In the genomic region with DNA sequence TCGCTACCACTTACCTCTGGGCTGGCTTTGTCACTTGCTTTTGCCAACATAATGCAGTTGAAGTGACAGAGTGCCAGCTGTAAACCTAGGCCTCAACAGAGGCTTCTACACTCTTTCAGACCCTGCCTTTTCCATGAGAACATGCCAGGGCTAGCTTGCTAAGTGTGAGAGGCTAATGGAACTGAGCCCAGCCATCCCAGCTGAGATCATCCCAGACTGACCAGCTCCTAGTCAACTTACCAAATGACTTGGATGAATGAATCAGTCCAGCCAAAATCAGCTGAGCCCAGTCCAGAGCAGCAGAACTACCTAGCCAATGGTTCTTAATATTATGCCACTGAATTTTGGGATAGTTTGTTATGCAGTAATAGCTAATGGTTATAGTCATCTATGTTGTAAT, we compare ENCODE assay signal across 1 cellular context.
TF ChIP-seq lines count a peak whose summit lies in the region.

No MANE protein-coding gene starts in this region.

TF ChIP-seq in GM23338, 12 proteins besides CTCF, POLR2A, EP300 and RAD21 (continued from another document):
- TF ChIP-seq, protein P1, sequence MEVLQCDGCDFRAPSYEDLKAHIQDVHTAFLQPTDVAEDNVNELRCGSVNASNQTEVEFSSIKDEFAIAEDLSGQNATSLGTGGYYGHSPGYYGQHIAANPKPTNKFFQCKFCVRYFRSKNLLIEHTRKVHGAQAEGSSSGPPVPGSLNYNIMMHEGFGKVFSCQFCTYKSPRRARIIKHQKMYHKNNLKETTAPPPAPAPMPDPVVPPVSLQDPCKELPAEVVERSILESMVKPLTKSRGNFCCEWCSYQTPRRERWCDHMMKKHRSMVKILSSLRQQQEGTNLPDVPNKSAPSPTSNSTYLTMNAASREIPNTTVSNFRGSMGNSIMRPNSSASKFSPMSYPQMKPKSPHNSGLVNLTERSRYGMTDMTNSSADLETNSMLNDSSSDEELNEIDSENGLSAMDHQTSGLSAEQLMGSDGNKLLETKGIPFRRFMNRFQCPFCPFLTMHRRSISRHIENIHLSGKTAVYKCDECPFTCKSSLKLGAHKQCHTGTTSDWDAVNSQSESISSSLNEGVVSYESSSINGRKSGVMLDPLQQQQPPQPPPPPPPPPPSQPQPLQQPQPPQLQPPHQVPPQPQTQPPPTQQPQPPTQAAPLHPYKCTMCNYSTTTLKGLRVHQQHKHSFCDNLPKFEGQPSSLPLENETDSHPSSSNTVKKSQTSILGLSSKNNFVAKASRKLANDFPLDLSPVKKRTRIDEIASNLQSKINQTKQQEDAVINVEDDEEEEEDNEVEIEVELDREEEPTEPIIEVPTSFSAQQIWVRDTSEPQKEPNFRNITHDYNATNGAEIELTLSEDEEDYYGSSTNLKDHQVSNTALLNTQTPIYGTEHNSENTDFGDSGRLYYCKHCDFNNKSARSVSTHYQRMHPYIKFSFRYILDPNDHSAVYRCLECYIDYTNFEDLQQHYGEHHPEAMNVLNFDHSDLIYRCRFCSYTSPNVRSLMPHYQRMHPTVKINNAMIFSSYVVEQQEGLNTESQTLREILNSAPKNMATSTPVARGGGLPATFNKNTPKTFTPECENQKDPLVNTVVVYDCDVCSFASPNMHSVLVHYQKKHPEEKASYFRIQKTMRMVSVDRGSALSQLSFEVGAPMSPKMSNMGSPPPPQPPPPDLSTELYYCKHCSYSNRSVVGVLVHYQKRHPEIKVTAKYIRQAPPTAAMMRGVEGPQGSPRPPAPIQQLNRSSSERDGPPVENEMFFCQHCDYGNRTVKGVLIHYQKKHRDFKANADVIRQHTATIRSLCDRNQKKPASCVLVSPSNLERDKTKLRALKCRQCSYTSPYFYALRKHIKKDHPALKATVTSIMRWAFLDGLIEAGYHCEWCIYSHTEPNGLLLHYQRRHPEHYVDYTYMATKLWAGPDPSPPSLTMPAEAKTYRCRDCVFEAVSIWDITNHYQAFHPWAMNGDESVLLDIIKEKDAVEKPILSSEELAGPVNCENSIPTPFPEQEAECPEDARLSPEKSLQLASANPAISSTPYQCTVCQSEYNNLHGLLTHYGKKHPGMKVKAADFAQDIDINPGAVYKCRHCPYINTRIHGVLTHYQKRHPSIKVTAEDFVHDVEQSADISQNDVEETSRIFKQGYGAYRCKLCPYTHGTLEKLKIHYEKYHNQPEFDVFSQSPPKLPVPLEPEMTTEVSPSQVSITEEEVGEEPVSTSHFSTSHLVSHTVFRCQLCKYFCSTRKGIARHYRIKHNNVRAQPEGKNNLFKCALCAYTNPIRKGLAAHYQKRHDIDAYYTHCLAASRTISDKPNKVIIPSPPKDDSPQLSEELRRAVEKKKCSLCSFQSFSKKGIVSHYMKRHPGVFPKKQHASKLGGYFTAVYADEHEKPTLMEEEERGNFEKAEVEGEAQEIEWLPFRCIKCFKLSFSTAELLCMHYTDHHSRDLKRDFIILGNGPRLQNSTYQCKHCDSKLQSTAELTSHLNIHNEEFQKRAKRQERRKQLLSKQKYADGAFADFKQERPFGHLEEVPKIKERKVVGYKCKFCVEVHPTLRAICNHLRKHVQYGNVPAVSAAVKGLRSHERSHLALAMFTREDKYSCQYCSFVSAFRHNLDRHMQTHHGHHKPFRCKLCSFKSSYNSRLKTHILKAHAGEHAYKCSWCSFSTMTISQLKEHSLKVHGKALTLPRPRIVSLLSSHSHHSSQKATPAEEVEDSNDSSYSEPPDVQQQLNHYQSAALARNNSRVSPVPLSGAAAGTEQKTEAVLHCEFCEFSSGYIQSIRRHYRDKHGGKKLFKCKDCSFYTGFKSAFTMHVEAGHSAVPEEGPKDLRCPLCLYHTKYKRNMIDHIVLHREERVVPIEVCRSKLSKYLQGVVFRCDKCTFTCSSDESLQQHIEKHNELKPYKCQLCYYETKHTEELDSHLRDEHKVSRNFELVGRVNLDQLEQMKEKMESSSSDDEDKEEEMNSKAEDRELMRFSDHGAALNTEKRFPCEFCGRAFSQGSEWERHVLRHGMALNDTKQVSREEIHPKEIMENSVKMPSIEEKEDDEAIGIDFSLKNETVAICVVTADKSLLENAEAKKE (CRISPR knock-in tag; IDR thresholded peaks at IDR 0.05), result no peak
- TF ChIP-seq, protein P2, sequence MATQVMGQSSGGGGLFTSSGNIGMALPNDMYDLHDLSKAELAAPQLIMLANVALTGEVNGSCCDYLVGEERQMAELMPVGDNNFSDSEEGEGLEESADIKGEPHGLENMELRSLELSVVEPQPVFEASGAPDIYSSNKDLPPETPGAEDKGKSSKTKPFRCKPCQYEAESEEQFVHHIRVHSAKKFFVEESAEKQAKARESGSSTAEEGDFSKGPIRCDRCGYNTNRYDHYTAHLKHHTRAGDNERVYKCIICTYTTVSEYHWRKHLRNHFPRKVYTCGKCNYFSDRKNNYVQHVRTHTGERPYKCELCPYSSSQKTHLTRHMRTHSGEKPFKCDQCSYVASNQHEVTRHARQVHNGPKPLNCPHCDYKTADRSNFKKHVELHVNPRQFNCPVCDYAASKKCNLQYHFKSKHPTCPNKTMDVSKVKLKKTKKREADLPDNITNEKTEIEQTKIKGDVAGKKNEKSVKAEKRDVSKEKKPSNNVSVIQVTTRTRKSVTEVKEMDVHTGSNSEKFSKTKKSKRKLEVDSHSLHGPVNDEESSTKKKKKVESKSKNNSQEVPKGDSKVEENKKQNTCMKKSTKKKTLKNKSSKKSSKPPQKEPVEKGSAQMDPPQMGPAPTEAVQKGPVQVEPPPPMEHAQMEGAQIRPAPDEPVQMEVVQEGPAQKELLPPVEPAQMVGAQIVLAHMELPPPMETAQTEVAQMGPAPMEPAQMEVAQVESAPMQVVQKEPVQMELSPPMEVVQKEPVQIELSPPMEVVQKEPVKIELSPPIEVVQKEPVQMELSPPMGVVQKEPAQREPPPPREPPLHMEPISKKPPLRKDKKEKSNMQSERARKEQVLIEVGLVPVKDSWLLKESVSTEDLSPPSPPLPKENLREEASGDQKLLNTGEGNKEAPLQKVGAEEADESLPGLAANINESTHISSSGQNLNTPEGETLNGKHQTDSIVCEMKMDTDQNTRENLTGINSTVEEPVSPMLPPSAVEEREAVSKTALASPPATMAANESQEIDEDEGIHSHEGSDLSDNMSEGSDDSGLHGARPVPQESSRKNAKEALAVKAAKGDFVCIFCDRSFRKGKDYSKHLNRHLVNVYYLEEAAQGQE (IDR thresholded peaks at IDR 0.05; ENCODE audit: unreplicated experiment), result no peak
- TF ChIP-seq EZH2phosphoT487 (IDR thresholded peaks at IDR 0.05; ENCODE audit: unreplicated experiment) (no peak), NANOG (IDR thresholded peaks at IDR 0.05; ENCODE audit: borderline replicate concordance) (no peak), POLR2AphosphoS5 (IDR thresholded peaks at IDR 0.05; ENCODE audit: low read depth) (no peak), ZNF114 (CRISPR knock-in tag; IDR thresholded peaks at IDR 0.05) (no peak), JUNB (IDR thresholded peaks at IDR 0.05; ENCODE audit: unreplicated experiment) (no peak)
